ENCODE assay signal across 35 cellular contexts in genomic region chr2:95387358-95387757, GRCh38.
"Had no signal": no experiment of that assay in that cellular context is flagged by ENCODE, and none has a peak within 500 bp of the region (broad histone marks: within the 10 kb centered on the region; RNA-seq: fewer than 3 reads in every experiment).

No MANE protein-coding gene starts in this region.

- H3K27me3 ChIP-seq: adrenal gland, body of pancreas, Peyer's patch, SJSA1 had no signal

- DNase-seq: activated CD4-positive, alpha-beta memory T cell treated with anti-CD3 and anti-CD28 coated beads, Interleukin-2, amount 10 ng/mL, durations not matched to agents 7 days and 5 days; activated CD4-positive, alpha-beta T cell treated with anti-CD3 and anti-CD28 coated beads for 1 hour; activated CD4-positive, alpha-beta T cell treated with anti-CD3 and anti-CD28 coated beads for 48 hours; activated CD8-positive, alpha-beta memory T cell treated with anti-CD3 and anti-CD28 coated beads for 24 hours; activated CD8-positive, alpha-beta memory T cell treated with anti-CD3 and anti-CD28 coated beads, Interleukin-2, amount 10 ng/mL, durations not matched to agents 7 days and 5 days; activated gamma-delta T cell treated with Interleukin-2 at 50 U/mL for 16 hours; activated naive CD4-positive, alpha-beta T cell treated with anti-CD3 and anti-CD28 coated beads for 36 hours; activated T-cell treated with anti-CD3 and anti-CD28 coated beads, Interleukin-2, amount 50 U/mL, for 24 hours; body of pancreas; NCI-H1092 treated with DMSO at 0.1 percent for 48 hours; NCI-H1417; NCI-H146; NCI-H187; NCI-H2029 treated with DMSO at 0.1 percent for 48 hours; NCI-H2107; NCI-H2171; NCI-H510A; NCI-H526; NCI-H748 treated with DMSO at 0.1 percent for 48 hours; NK-92 treated with Interleukin-12 subunit alpha and Interleukin-12 subunit beta, amount 100 ng/mL, for 24 hours; PC-3; Peyer's patch; RPMI8226; SHP77 treated with DMSO at 0.1 percent for 48 hours; SK-N-SH had no signal

- H3K4me1 ChIP-seq: adrenal gland, breast epithelium, SJSA1 had no signal

- H3K4me3 Mint-ChIP-seq: activated CD4-positive, alpha-beta memory T cell treated with anti-CD3 and anti-CD28 coated beads, Interleukin-2, amount 10 ng/mL, durations not matched to agents 7 days and 5 days; activated CD8-positive, alpha-beta memory T cell treated with anti-CD3 and anti-CD28 coated beads, Interleukin-2, amount 10 ng/mL, durations not matched to agents 7 days and 5 days; activated naive CD4-positive, alpha-beta T cell treated with anti-CD3 and anti-CD28 coated beads for 36 hours; activated T-cell treated with anti-CD3 and anti-CD28 coated beads, Interleukin-2, amount 50 U/mL, for 24 hours; activated T-helper 1 cell treated with anti-CD3 and anti-CD28 coated beads, Interleukin-12 subunit alpha, Interleukin-12 subunit beta, Interleukin-2, Interleukin-4 antibody, amounts not matched to agents 30 ng/mL and 10 ng/mL and 1 ng/mL, durations not matched to agents 14 hours and 24 hours and 36 hours; T-helper 1 cell treated with Interleukin-12 subunit alpha and Interleukin-12 subunit beta and Interleukin-4 antibody, amounts not matched to agents 30 μg/mL and 1 μg/mL, for 36 hours; T-helper 2 cell treated with Interferon-gamma antibody and Interleukin-4, amounts not matched to agents 5 μg/mL and 100 μg/mL, for 36 hours had no signal

- FAIRE-seq: astrocyte, TTC549 had no signal

- H3K4me3 ChIP-seq: adrenal gland, body of pancreas, breast epithelium, Peyer's patch, SJSA1 had no signal

- H3K9me3 ChIP-seq: adrenal gland, body of pancreas, breast epithelium, Peyer's patch, SJSA1, SK-N-SH had no signal

- H3K27me3 Mint-ChIP-seq: activated CD4-positive, alpha-beta memory T cell treated with anti-CD3 and anti-CD28 coated beads, Interleukin-2, amount 10 ng/mL, durations not matched to agents 7 days and 5 days; activated CD8-positive, alpha-beta memory T cell treated with anti-CD3 and anti-CD28 coated beads, Interleukin-2, amount 10 ng/mL, durations not matched to agents 7 days and 5 days had no signal

- H3K36me3 ChIP-seq: adrenal gland, breast epithelium, Peyer's patch, SJSA1 had no signal

- H3K4me1 Mint-ChIP-seq: activated CD4-positive, alpha-beta memory T cell treated with anti-CD3 and anti-CD28 coated beads, Interleukin-2, amount 10 ng/mL, durations not matched to agents 7 days and 5 days; activated CD8-positive, alpha-beta memory T cell treated with anti-CD3 and anti-CD28 coated beads, Interleukin-2, amount 10 ng/mL, durations not matched to agents 7 days and 5 days had no signal

- H3K36me3 Mint-ChIP-seq: activated CD8-positive, alpha-beta memory T cell treated with anti-CD3 and anti-CD28 coated beads, Interleukin-2, amount 10 ng/mL, durations not matched to agents 7 days and 5 days; activated naive CD4-positive, alpha-beta T cell treated with anti-CD3 and anti-CD28 coated beads, Interleukin-2, amount 50 U/mL, for 72 hours had no signal

- ATAC-seq: activated CD8-positive, alpha-beta memory T cell treated with anti-CD3 and anti-CD28 coated beads, Interleukin-2, amount 10 ng/mL, durations not matched to agents 7 days and 5 days; activated naive CD4-positive, alpha-beta T cell treated with anti-CD3 and anti-CD28 coated beads, Interleukin-2, amount 50 U/mL, for 72 hours; body of pancreas; PC-3 had no signal

- H3K27ac Mint-ChIP-seq: activated CD4-positive, alpha-beta memory T cell treated with anti-CD3 and anti-CD28 coated beads, Interleukin-2, amount 10 ng/mL, durations not matched to agents 7 days and 5 days; activated CD8-positive, alpha-beta memory T cell treated with anti-CD3 and anti-CD28 coated beads, Interleukin-2, amount 10 ng/mL, durations not matched to agents 7 days and 5 days; activated naive CD4-positive, alpha-beta T cell treated with anti-CD3 and anti-CD28 coated beads for 36 hours; activated naive CD4-positive, alpha-beta T cell treated with anti-CD3 and anti-CD28 coated beads, Interleukin-2, amount 50 U/mL, for 72 hours; activated T-cell treated with anti-CD3 and anti-CD28 coated beads, Interleukin-2, amount 50 U/mL, for 24 hours; activated T-helper 1 cell treated with anti-CD3 and anti-CD28 coated beads, Interleukin-12 subunit alpha, Interleukin-12 subunit beta, Interleukin-2, Interleukin-4 antibody, amounts not matched to agents 30 ng/mL and 10 ng/mL and 1 ng/mL, durations not matched to agents 14 hours and 24 hours and 36 hours; T-helper 1 cell treated with Interleukin-12 subunit alpha and Interleukin-12 subunit beta and Interleukin-4 antibody, amounts not matched to agents 30 μg/mL and 1 μg/mL, for 36 hours; T-helper 2 cell treated with Interferon-gamma antibody and Interleukin-4, amounts not matched to agents 5 μg/mL and 100 μg/mL, for 36 hours had no signal

- H3K27ac ChIP-seq: adrenal gland, body of pancreas, breast epithelium, KMS-11, Peyer's patch, SJSA1 had no signal

- H3K9me3 Mint-ChIP-seq: activated CD4-positive, alpha-beta memory T cell treated with anti-CD3 and anti-CD28 coated beads, Interleukin-2, amount 10 ng/mL, durations not matched to agents 7 days and 5 days; activated naive CD4-positive, alpha-beta T cell treated with anti-CD3 and anti-CD28 coated beads for 36 hours; activated naive CD4-positive, alpha-beta T cell treated with anti-CD3 and anti-CD28 coated beads, Interleukin-2, amount 50 U/mL, for 72 hours; activated T-cell treated with anti-CD3 and anti-CD28 coated beads, Interleukin-2, amount 50 U/mL, for 24 hours; activated T-helper 1 cell treated with anti-CD3 and anti-CD28 coated beads, Interleukin-12 subunit alpha, Interleukin-12 subunit beta, Interleukin-2, Interleukin-4 antibody, amounts not matched to agents 30 ng/mL and 10 ng/mL and 1 ng/mL, durations not matched to agents 14 hours and 24 hours and 36 hours; T-helper 1 cell treated with Interleukin-12 subunit alpha and Interleukin-12 subunit beta and Interleukin-4 antibody, amounts not matched to agents 30 μg/mL and 1 μg/mL, for 36 hours; T-helper 2 cell treated with Interferon-gamma antibody and Interleukin-4, amounts not matched to agents 5 μg/mL and 100 μg/mL, for 36 hours had no signal

- H3K4me2 ChIP-seq: KMS-11, SK-N-SH had no signal
